10 cellular contexts compared by ENCODE assay signal in genomic region chr6:158474961-158475343, GRCh38.
A peak's percentile ranks its signal among the peaks of the same experiment; 100 is the strongest.
DNase-seq lines count a peak whose midpoint lies in the region; ATAC-seq and TF ChIP-seq lines count a peak whose summit lies in the region.
"Had no signal": no experiment of that assay in that cellular context is flagged by ENCODE, and none has a peak within 500 bp of the region (broad histone marks: within the 10 kb centered on the region; RNA-seq: fewer than 3 reads in every experiment).

No MANE protein-coding gene starts in this region.

- DNase-seq in AG04450 (ENCODE audit: low read depth, low spot score) (peak; percentile 18), NCI-H2081 (lab: John Stamatoyannopoulos, UW) (peak; percentile 40 to 77), epithelial cell of prostate (ENCODE audit: low read depth, low spot score) (no peak), GDM1 (lab: John Stamatoyannopoulos, UW) (no peak)
- DNase-seq in activated naive CD4-positive, alpha-beta T cell treated with anti-CD3 and anti-CD28 coated beads, Interleukin-2, amount 50 U/mL, for 72 hours (ENCODE audit: low spot score in 2 of 2) = no peak
- DNase-seq in stimulated activated naive CD8-positive, alpha-beta T cell treated with anti-CD3 and anti-CD28 coated beads, Interleukin-15, amount 100 ng/mL, for 72 hours = no peak
- no peak for DNase-seq in activated T-cell treated with anti-CD3 and anti-CD28 coated beads, Interleukin-2, amount 50 U/mL, for 72 hours
- DNase-seq: CD4-positive, alpha-beta T cell; stimulated activated CD4-positive, alpha-beta T cell treated with anti-CD3 and anti-CD28 coated beads, Interleukin-4, amount 100 ng/mL, for 1 hour had no signal

- no peaks in the 10 kb centered on the region for H3K27me3 ChIP-seq in AG04450 (ENCODE audit: control insufficient read depth, insufficient read depth, low read length)

- POLR2A ChIA-PET in AG04450 (lab: Yijun Ruan, JAX) = interaction anchor here (0.7 kb wide), 2 partner anchors 11 to 216 kb away, joined by 3 read pairs; no protein-coding TSS in a partner anchor

- no peaks in the 10 kb centered on the region for H3K9me3 ChIP-seq in AG04450 (ENCODE audit: control insufficient read depth, insufficient read depth, low read length)

- no peaks in the 10 kb centered on the region for H3K27me3 Mint-ChIP-seq in stimulated activated naive CD8-positive, alpha-beta T cell treated with anti-CD3 and anti-CD28 coated beads, Interleukin-15, amount 100 ng/mL, for 72 hours
- no peaks in the 10 kb centered on the region for H3K27me3 Mint-ChIP-seq in activated T-cell treated with anti-CD3 and anti-CD28 coated beads, Interleukin-2, amount 50 U/mL, for 72 hours (ENCODE audit: low read depth)
- H3K27me3 Mint-ChIP-seq: CD4-positive, alpha-beta T cell had no signal

- ATAC-seq in GM19467 (IDR thresholded peaks at IDR 0.05; ENCODE audit: unreplicated experiment) = peak; percentile 11
- ATAC-seq in activated naive CD4-positive, alpha-beta T cell treated with anti-CD3 and anti-CD28 coated beads, Interleukin-2, amount 50 U/mL, for 72 hours = no peak
- no peak for ATAC-seq in stimulated activated naive CD8-positive, alpha-beta T cell treated with anti-CD3 and anti-CD28 coated beads, Interleukin-15, amount 100 ng/mL, for 72 hours
- ATAC-seq in activated T-cell treated with anti-CD3 and anti-CD28 coated beads, Interleukin-2, amount 50 U/mL, for 72 hours (replicated peaks in 1 of 2) = no peak

- CTCF ChIA-PET in AG04450 (lab: Charles Lee) = interaction anchor here (0.5 to 1.7 kb wide), 3 partner anchors 254 to 368 kb away, joined by 3 to 10 read pairs (median 4); no protein-coding TSS in a partner anchor

- H3K4me1 Mint-ChIP-seq in stimulated activated naive CD8-positive, alpha-beta T cell treated with anti-CD3 and anti-CD28 coated beads, Interleukin-15, amount 100 ng/mL, for 72 hours = no peaks in the 10 kb centered on the region
- H3K4me1 Mint-ChIP-seq in activated T-cell treated with anti-CD3 and anti-CD28 coated beads, Interleukin-2, amount 50 U/mL, for 72 hours (ENCODE audit: low read depth) = peaks cover 6% of the 10 kb centered on the region

- peak overlapping the region; percentile 81 for H3K27ac ChIP-seq in AG04450 (ENCODE audit: low read depth, low read length)
- peak overlapping the region; percentile 39 for H3K27ac ChIP-seq in epithelial cell of prostate

- H3K9me3 Mint-ChIP-seq in activated naive CD4-positive, alpha-beta T cell treated with anti-CD3 and anti-CD28 coated beads, Interleukin-2, amount 50 U/mL, for 72 hours = no peaks in the 10 kb centered on the region
- no peaks in the 10 kb centered on the region for H3K9me3 Mint-ChIP-seq in stimulated activated naive CD8-positive, alpha-beta T cell treated with anti-CD3 and anti-CD28 coated beads, Interleukin-15, amount 100 ng/mL, for 72 hours
- no peaks in the 10 kb centered on the region for H3K9me3 Mint-ChIP-seq in activated T-cell treated with anti-CD3 and anti-CD28 coated beads, Interleukin-2, amount 50 U/mL, for 72 hours
- H3K9me3 Mint-ChIP-seq: CD4-positive, alpha-beta T cell had no signal

- no peak overlapping the region for H3K4me3 Mint-ChIP-seq in stimulated activated naive CD8-positive, alpha-beta T cell treated with anti-CD3 and anti-CD28 coated beads, Interleukin-15, amount 100 ng/mL, for 72 hours
- H3K4me3 Mint-ChIP-seq in activated T-cell treated with anti-CD3 and anti-CD28 coated beads, Interleukin-2, amount 50 U/mL, for 72 hours = no peak overlapping the region
- H3K4me3 Mint-ChIP-seq: CD4-positive, alpha-beta T cell had no signal

- peaks cover 0 to 6% of the 10 kb centered on the region in 2 donors for H3K36me3 Mint-ChIP-seq in activated naive CD4-positive, alpha-beta T cell treated with anti-CD3 and anti-CD28 coated beads, Interleukin-2, amount 50 U/mL, for 72 hours
- peaks cover 0 to 6% of the 10 kb centered on the region in 2 donors for H3K36me3 Mint-ChIP-seq in activated T-cell treated with anti-CD3 and anti-CD28 coated beads, Interleukin-2, amount 50 U/mL, for 72 hours (ENCODE audit: insufficient read depth in 2 of 2)

- H3K4me3 ChIP-seq in AG04450 (ENCODE audit: low read depth, low read length) = no peak overlapping the region

- no peak for TF ChIP-seq CTCF in AG04450 (IDR thresholded peaks at IDR 0.05; ENCODE audit: low read depth, low read length)

- no peak overlapping the region for H3K27ac Mint-ChIP-seq in activated naive CD4-positive, alpha-beta T cell treated with anti-CD3 and anti-CD28 coated beads, Interleukin-2, amount 50 U/mL, for 72 hours
- H3K27ac Mint-ChIP-seq in stimulated activated naive CD8-positive, alpha-beta T cell treated with anti-CD3 and anti-CD28 coated beads, Interleukin-15, amount 100 ng/mL, for 72 hours = no peak overlapping the region
- no peak overlapping the region for H3K27ac Mint-ChIP-seq in activated T-cell treated with anti-CD3 and anti-CD28 coated beads, Interleukin-2, amount 50 U/mL, for 72 hours
- H3K27ac Mint-ChIP-seq: CD4-positive, alpha-beta T cell had no signal

Comparison
In these comparisons a context has a peak if more than half of its experiments do, and no peak if none do; other contexts are left out.
1. DNase-seq: peak in AG04450 (single experiment) and NCI-H2081 (2 of 2); none in epithelial cell of prostate (single experiment), activated naive CD4-positive, alpha-beta T cell treated with anti-CD3 and anti-CD28 coated beads, Interleukin-2, amount 50 U/mL, for 72 hours (0 of 2), GDM1 (single experiment), stimulated activated naive CD8-positive, alpha-beta T cell treated with anti-CD3 and anti-CD28 coated beads, Interleukin-15, amount 100 ng/mL, for 72 hours (0 of 2) and activated T-cell treated with anti-CD3 and anti-CD28 coated beads, Interleukin-2, amount 50 U/mL, for 72 hours (0 of 2).